ENCODE assay signal across 8 cellular contexts in genomic region chr20:34367911-34368310, GRCh38. TPM values are rescaled to one million over a fixed set of nuclear protein-coding genes. Genes with fewer than 3 reads are reported as not detected.
A peak's percentile ranks its signal among the peaks of the same experiment; 100 is the strongest.
DNase-seq lines count a peak whose midpoint lies in the region; ATAC-seq, FAIRE-seq and TF ChIP-seq lines count a peak whose summit lies in the region.
"Not testable (repeated sequence)": the region's sequence is repeated elsewhere in the genome, so short reads cannot be mapped to it uniquely, and the experiment has no call there.

No MANE protein-coding gene starts in this region.

- not testable (repeated sequence) for ATAC-seq in DND-41 (ENCODE audit: insufficient read depth, low read depth); effector memory CD8-positive, alpha-beta T cell (replicated peaks); HepG2

- H3K79me2 ChIP-seq in DND-41 (ENCODE audit: insufficient read depth, low read length) (peaks cover 88% of the 10 kb centered on the region), Loucy (ENCODE audit: insufficient read depth, low read length) (peaks cover 75% of the 10 kb centered on the region), HepG2 (ENCODE audit: insufficient read depth, low read length) (peaks cover 78% of the 10 kb centered on the region)

- in situ Hi-C loops in HepG2 (cut with HindIII; ENCODE audit: extremely low pct_ligation_motif_present, low pct_unique_long_range_greater_than_20kb) = not testable (repeated sequence)

- not testable (repeated sequence) for H3K9me3 Mint-ChIP-seq in T-helper 1 cell treated with Interleukin-12 subunit alpha and Interleukin-12 subunit beta and Interleukin-4 antibody, amounts not matched to agents 30 μg/mL and 1 μg/mL, for 36 hours; effector memory CD8-positive, alpha-beta T cell; nephron; stimulated activated naive CD8-positive, alpha-beta T cell treated with anti-CD3 and anti-CD28 coated beads, Interleukin-15, Interleukin-2, amounts not matched to agents 100 ng/mL and 50 ng/mL, for 24 hours

- CTCF ChIA-PET in HepG2 (lab: Yijun Ruan, JAX; ENCODE audit: low intra/inter-chr PET ratio, low total read pairs) = not testable (repeated sequence)

- TF ChIP-seq CTCF in DND-41 (IDR thresholded peaks at IDR 0.05; ENCODE audit: borderline replicate concordance, extremely low read depth, low read length, poor library complexity, severe bottlenecking); Loucy (conservative IDR thresholded peaks at IDR 0.05; ENCODE audit: low read length); adrenal gland (IDR thresholded peaks at IDR 0.05); HepG2 (CRISPR knock-in tag; IDR thresholded peaks at IDR 0.05); nephron (IDR thresholded peaks at IDR 0.05; ENCODE audit: unreplicated experiment in 3 of 3): not testable (repeated sequence)

- BruUV-seq in HepG2 (replicated peaks; lab: Mats Ljungman, UMichigan) = not testable (repeated sequence)

- H3K4me2 ChIP-seq in DND-41 (ENCODE audit: insufficient read depth, low read length) = 0 out of 2 replicates have a peak overlapping the region, but pooled peaks have one; percentile 21
- H3K4me2 ChIP-seq in Loucy (ENCODE audit: low read depth, low read length, poor library complexity, severe bottlenecking) = peak overlapping the region; percentile 70
- not testable (repeated sequence) for H3K4me2 ChIP-seq in HepG2 (ENCODE audit: low read depth, low read length)

- H3K9me2 ChIP-seq in Loucy (replicated peaks; ENCODE audit: low read depth, low read length) = not testable (repeated sequence)

- not testable (repeated sequence) for H3K4me3 ChIP-seq in DND-41 (ENCODE audit: low read depth in 1 of 2, low read length in 2 of 2); Loucy (ENCODE audit: low read length, poor library complexity, severe bottlenecking); adrenal gland; HepG2 (replicated peaks in 1 of 3; ENCODE audit: insufficient read depth in 1 of 3, low read depth in 2 of 3, low read length in 3 of 3)

- not testable (repeated sequence) for H3K27me3 ChIP-seq in DND-41 (ENCODE audit: insufficient read depth, low read length, poor library complexity); Loucy (ENCODE audit: insufficient read depth, low read length, poor library complexity, severe bottlenecking); adrenal gland; HepG2 (ENCODE audit: control insufficient read depth in 1 of 2, insufficient read depth in 2 of 2, low read length in 2 of 2)

- not testable (repeated sequence) for FAIRE-seq in HepG2 (lab: Jason Lieb, UNC)

- intact Hi-C loops in adrenal gland (cut with DNase I) = not testable (repeated sequence)
- intact Hi-C loops in HepG2 (cut with micrococcal nuclease; ENCODE audit: unreplicated experiment) = loop anchor here (5.0 kb wide), 1 partner anchor 39 kb away; no protein-coding TSS in a partner anchor

- not testable (repeated sequence) for H3K27ac Mint-ChIP-seq in T-helper 1 cell treated with Interleukin-12 subunit alpha and Interleukin-12 subunit beta and Interleukin-4 antibody, amounts not matched to agents 30 μg/mL and 1 μg/mL, for 36 hours
- peak overlapping the region; percentile 84 to 96 for H3K27ac Mint-ChIP-seq in effector memory CD8-positive, alpha-beta T cell
- H3K27ac Mint-ChIP-seq in nephron = peak overlapping the region; percentile 31 to 57 (median 36)
- H3K27ac Mint-ChIP-seq in stimulated activated naive CD8-positive, alpha-beta T cell treated with anti-CD3 and anti-CD28 coated beads, Interleukin-15, Interleukin-2, amounts not matched to agents 100 ng/mL and 50 ng/mL, for 24 hours = peak overlapping the region; percentile 21

- H3K36me3 ChIP-seq in DND-41 (ENCODE audit: insufficient read depth, low read length) (peaks cover 48% of the 10 kb centered on the region), Loucy (ENCODE audit: insufficient read depth, low read length) (peaks cover 20% of the 10 kb centered on the region; the same call in 1 of the 2 replicates), adrenal gland (replicated peaks in 1 of 2) (peaks cover 0 to 23% of the 10 kb centered on the region in 2 donors), HepG2 (replicated peaks in 1 of 2; ENCODE audit: control insufficient read depth in 1 of 2, insufficient read depth in 2 of 2, low read length in 2 of 2) (peaks cover 17 to 32% of the 10 kb centered on the region in 2 experiments)

- H4K20me1 ChIP-seq in DND-41 (ENCODE audit: insufficient read depth, low read length) (peaks cover 32% of the 10 kb centered on the region), Loucy (ENCODE audit: insufficient read depth, low read length, poor library complexity, severe bottlenecking) (peaks cover 58% of the 10 kb centered on the region), HepG2 (ENCODE audit: insufficient read depth, low read length) (peaks cover 40% of the 10 kb centered on the region)

- not testable (repeated sequence) for TF ChIP-seq EP300 in HepG2 (IDR thresholded peaks at IDR 0.05; ENCODE audit: low read depth in 2 of 2, low read length in 2 of 2); HepG2 (CRISPR knock-in tag; IDR thresholded peaks at IDR 0.05; ENCODE audit: borderline replicate concordance)

- TF ChIP-seq RAD21 in HepG2 (CRISPR knock-in tag; IDR thresholded peaks at IDR 0.05) = not testable (repeated sequence)

- POLR2A ChIA-PET in HepG2 (lab: Yijun Ruan, JAX) = interaction anchor here (0.8 to 3.1 kb wide), 2 partner anchors 8 to 56 kb away, joined by 3 to 20 read pairs; no protein-coding TSS in a partner anchor

- H3K4me3 Mint-ChIP-seq in T-helper 1 cell treated with Interleukin-12 subunit alpha and Interleukin-12 subunit beta and Interleukin-4 antibody, amounts not matched to agents 30 μg/mL and 1 μg/mL, for 36 hours = peak overlapping the region; percentile 0
- H3K4me3 Mint-ChIP-seq in effector memory CD8-positive, alpha-beta T cell = peak overlapping the region; percentile 66 to 93
- peak overlapping the region in 1 of 3 experiments; percentile 9 for H3K4me3 Mint-ChIP-seq in nephron
- not testable (repeated sequence) for H3K4me3 Mint-ChIP-seq in stimulated activated naive CD8-positive, alpha-beta T cell treated with anti-CD3 and anti-CD28 coated beads, Interleukin-15, Interleukin-2, amounts not matched to agents 100 ng/mL and 50 ng/mL, for 24 hours

- peaks cover 50% of the 10 kb centered on the region for H3K4me1 Mint-ChIP-seq in T-helper 1 cell treated with Interleukin-12 subunit alpha and Interleukin-12 subunit beta and Interleukin-4 antibody, amounts not matched to agents 30 μg/mL and 1 μg/mL, for 36 hours (ENCODE audit: low read depth)
- peaks cover 43 to 64% of the 10 kb centered on the region in 2 donors for H3K4me1 Mint-ChIP-seq in effector memory CD8-positive, alpha-beta T cell (ENCODE audit: low read depth in 2 of 2)
- H3K4me1 Mint-ChIP-seq in nephron = peaks cover 39% of the 10 kb centered on the region
- peaks cover 65% of the 10 kb centered on the region for H3K4me1 Mint-ChIP-seq in stimulated activated naive CD8-positive, alpha-beta T cell treated with anti-CD3 and anti-CD28 coated beads, Interleukin-15, Interleukin-2, amounts not matched to agents 100 ng/mL and 50 ng/mL, for 24 hours (ENCODE audit: low read depth)

- H3F3A ChIP-seq in Loucy (ENCODE audit: low read depth) = not testable (repeated sequence)

- not testable (repeated sequence) for H2AFZ ChIP-seq in DND-41 (ENCODE audit: low read depth, low read length); Loucy (ENCODE audit: low read length); HepG2 (ENCODE audit: low read length)

- DNase-seq in DND-41; effector memory CD8-positive, alpha-beta T cell; HepG2 (ENCODE audit: low spot score): not testable (repeated sequence)
- DNase-seq in adrenal gland = peak in 2 of 7 donors; percentile 7 to 46

- TF ChIP-seq POLR2A in adrenal gland (IDR thresholded peaks at IDR 0.05); HepG2 (IDR thresholded peaks at IDR 0.05; ENCODE audit: insufficient read depth in 1 of 2, low read depth in 2 of 2, low read length in 2 of 2): not testable (repeated sequence)

- not testable (repeated sequence) for H3K9me3 ChIP-seq in DND-41 (ENCODE audit: insufficient read depth, low read length, severe bottlenecking); Loucy (ENCODE audit: insufficient read depth, low read depth, low read length); adrenal gland (replicated peaks in 1 of 3); HepG2 (ENCODE audit: low read length)

- not testable (repeated sequence) for H3K27ac ChIP-seq in DND-41 (ENCODE audit: low read length); HepG2 (ENCODE audit: extremely low read length, insufficient read depth, low read length)
- peak overlapping the region in 4 of 5 donors; percentile 19 to 53 (median 31) for H3K27ac ChIP-seq in adrenal gland

- H3K36me3 Mint-ChIP-seq in T-helper 1 cell treated with Interleukin-12 subunit alpha and Interleukin-12 subunit beta and Interleukin-4 antibody, amounts not matched to agents 30 μg/mL and 1 μg/mL, for 36 hours (ENCODE audit: low read depth) = peaks cover 35% of the 10 kb centered on the region
- H3K36me3 Mint-ChIP-seq in effector memory CD8-positive, alpha-beta T cell (ENCODE audit: insufficient read depth) = peaks cover 47% of the 10 kb centered on the region
- H3K36me3 Mint-ChIP-seq in nephron (ENCODE audit: low read depth) = peaks cover 52% of the 10 kb centered on the region
- H3K36me3 Mint-ChIP-seq in stimulated activated naive CD8-positive, alpha-beta T cell treated with anti-CD3 and anti-CD28 coated beads, Interleukin-15, Interleukin-2, amounts not matched to agents 100 ng/mL and 50 ng/mL, for 24 hours (ENCODE audit: low read depth) = peaks cover 57% of the 10 kb centered on the region

- 83 to 87% (median 84%) methylated on average over 9 of the region's 9 CpGs for WGBS in adrenal gland, 4 donors
- WGBS in HepG2 (ENCODE audit: low lambda C conversion rate) = 95% methylated on average over 9 of the region's 9 CpGs

- H3K27me3 Mint-ChIP-seq in T-helper 1 cell treated with Interleukin-12 subunit alpha and Interleukin-12 subunit beta and Interleukin-4 antibody, amounts not matched to agents 30 μg/mL and 1 μg/mL, for 36 hours (ENCODE audit: low read depth); effector memory CD8-positive, alpha-beta T cell; nephron (ENCODE audit: low read depth); stimulated activated naive CD8-positive, alpha-beta T cell treated with anti-CD3 and anti-CD28 coated beads, Interleukin-15, Interleukin-2, amounts not matched to agents 100 ng/mL and 50 ng/mL, for 24 hours: not testable (repeated sequence)

- H3K9ac ChIP-seq in DND-41 (ENCODE audit: low read depth, low read length); Loucy (ENCODE audit: low read depth, low read length, poor library complexity, severe bottlenecking); HepG2 (ENCODE audit: insufficient read depth, low read depth, low read length): not testable (repeated sequence)

- H3K4me1 ChIP-seq in DND-41 (ENCODE audit: insufficient read depth, low read length) (peaks cover 29% of the 10 kb centered on the region), Loucy (ENCODE audit: insufficient read depth, low read length, poor library complexity, severe bottlenecking) (peaks cover 40% of the 10 kb centered on the region), adrenal gland (replicated peaks in 1 of 2) (peaks cover 14 to 52% of the 10 kb centered on the region in 2 donors), HepG2 (ENCODE audit: insufficient read depth, low read length) (peaks cover 48% of the 10 kb centered on the region)

RNA-seq across cellular contexts. Expression of gene ITCH, which starts 4.8 kb away (rescaled TPM):
- total RNA-seq in adrenal gland (10 to 100 TPM; 32.3 to 67.6 (median 54.0) TPM), HepG2 (2016; rRNA removed; fragmentation: Illumina TruSeq; extraction: Trizol) (112 and 162 TPM in 2 replicates)
- polyA plus RNA-seq in adrenal gland (10 to 100 TPM in 1 of 3 donors, 1 to 10 TPM in 2; 5.8 to 46.3 (median 7.5) TPM), HepG2 (2011; rRNA removed) (17.4 and 20.5 TPM in 2 replicates)
- 73.1 and 80.6 TPM in 2 replicates for total RNA-seq in HepG2 (2016; cell fraction: cytosol; rRNA removed; fragmentation: Illumina TruSeq; extraction: Trizol; ENCODE audit: low read depth)
- total RNA-seq in HepG2 (2016; cell fraction: insoluble cytoplasmic fraction; rRNA removed; fragmentation: Illumina TruSeq; extraction: Trizol) = 111 and 151 TPM in 2 replicates
- 75.4 and 81.7 TPM in 2 replicates for total RNA-seq in HepG2 (2016; cell fraction: membrane; rRNA removed; fragmentation: Illumina TruSeq; extraction: Trizol)
- total RNA-seq in HepG2 (2016; cell fraction: nucleus; rRNA removed; fragmentation: Illumina TruSeq; extraction: Trizol) = 124 and 131 TPM in 2 replicates
- polyA plus RNA-seq in HepG2 (2011; cell fraction: cytosol; rRNA removed) = 7.4 and 12.7 TPM in 2 replicates
- polyA plus RNA-seq in HepG2 (2011; cell fraction: nucleus; rRNA removed) = 12.2 and 17.3 TPM in 2 replicates
- polyA plus RNA-seq in HepG2 (2012) = 44.6 and 45.2 TPM in 2 replicates
- 5.3 and 6.3 TPM in 2 replicates for polyA plus RNA-seq in HepG2 (2016; cell fraction: cytosol; fragmentation: Illumina TruSeq; extraction: Trizol; ENCODE audit: low read depth)
- polyA plus RNA-seq in HepG2 (2016; cell fraction: insoluble cytoplasmic fraction; fragmentation: Illumina TruSeq; extraction: Trizol; ENCODE audit: low read depth) = 65.3 and 70.7 TPM in 2 replicates
- polyA plus RNA-seq in HepG2 (2016; cell fraction: membrane; fragmentation: Illumina TruSeq; extraction: Trizol; ENCODE audit: low read depth) = 15.2 and 15.3 TPM in 2 replicates
- polyA plus RNA-seq in HepG2 (2016; cell fraction: nucleus; fragmentation: Illumina TruSeq; extraction: Trizol; ENCODE audit: insufficient read depth, low read depth) = 55.0 and 61.2 TPM in 2 replicates
- polyA minus RNA-seq in HepG2 (2011; rRNA and poly(A)+ RNA removed; ENCODE audit: low replicate concordance) = 30.6 and 37.6 TPM in 2 replicates
- polyA minus RNA-seq in HepG2 (2011; cell fraction: cytosol; rRNA and poly(A)+ RNA removed) = 38.7 and 40.1 TPM in 2 replicates
- polyA minus RNA-seq in HepG2 (2011; cell fraction: nucleus; rRNA and poly(A)+ RNA removed) = 79.4 and 86.2 TPM in 2 replicates
